ENCODE assay signal across 38 cellular contexts in genomic region chr4:23062188-23062587, GRCh38.
"Had no signal": no experiment of that assay in that cellular context is flagged by ENCODE, and none has a peak within 500 bp of the region (broad histone marks: within the 10 kb centered on the region; RNA-seq: fewer than 3 reads in every experiment).

No MANE protein-coding gene starts in this region.

- FAIRE-seq: astrocyte, bronchial epithelial cell had no signal

- ATAC-seq: activated naive CD4-positive, alpha-beta T cell treated with anti-CD3 and anti-CD28 coated beads, Interleukin-2, amount 50 U/mL, for 72 hours; activated naive CD8-positive, alpha-beta T cell treated with anti-CD3 and anti-CD28 coated beads, Interleukin-2, amount 50 U/mL, for 24 hours; activated T-cell treated with anti-CD3 and anti-CD28 coated beads, Interleukin-2, amount 50 U/mL, for 4 hours; activated T-cell treated with anti-CD3 and anti-CD28 coated beads, Interleukin-2, amount 50 U/mL, for 72 hours; activated T-helper 17 cell treated with anti-CD3 and anti-CD28 coated beads, Interleukin-2, amount 50 U/mL, for 72 hours; body of pancreas had no signal

- H3K36me3 ChIP-seq: adrenal gland, ascending aorta, brain microvascular endothelial cell, breast epithelium, cardiac muscle cell had no signal

- H3K9me3 ChIP-seq: adrenal gland, ascending aorta, body of pancreas, breast epithelium had no signal

- H3K4me3 Mint-ChIP-seq: activated naive CD4-positive, alpha-beta T cell treated with anti-CD3 and anti-CD28 coated beads for 36 hours; activated naive CD4-positive, alpha-beta T cell treated with anti-CD3 and anti-CD28 coated beads, Interleukin-2, amount 10 ng/mL, durations not matched to agents 7 days and 5 days; activated naive CD4-positive, alpha-beta T cell treated with anti-CD3 and anti-CD28 coated beads, Interleukin-2, amount 50 U/mL, for 24 hours; activated naive CD8-positive, alpha-beta T cell treated with anti-CD3 and anti-CD28 coated beads, Interleukin-2, amount 10 ng/mL, durations not matched to agents 7 days and 5 days; activated naive CD8-positive, alpha-beta T cell treated with anti-CD3 and anti-CD28 coated beads, Interleukin-2, amount 50 U/mL, for 24 hours; activated T-cell treated with anti-CD3 and anti-CD28 coated beads, Interleukin-2, amount 50 U/mL, for 24 hours; activated T-cell treated with anti-CD3 and anti-CD28 coated beads, Interleukin-2, amount 50 U/mL, for 4 hours; activated T-cell treated with anti-CD3 and anti-CD28 coated beads, Interleukin-2, amount 50 U/mL, for 72 hours; activated T-helper 1 cell treated with anti-CD3 and anti-CD28 coated beads, Interleukin-12 subunit alpha, Interleukin-12 subunit beta, Interleukin-2, Interleukin-4 antibody, amounts not matched to agents 30 ng/mL and 10 ng/mL and 1 ng/mL, durations not matched to agents 14 hours and 24 hours and 36 hours; activated T-helper 17 cell treated with anti-CD3 and anti-CD28 coated beads, Interleukin-2, amount 50 U/mL, for 72 hours; brain; central memory CD8-positive, alpha-beta T cell had no signal

- H3K27me3 ChIP-seq: adrenal gland, ascending aorta, body of pancreas, brain microvascular endothelial cell, breast epithelium, cardiac muscle cell had no signal

- DNase-seq: activated effector memory CD4-positive, alpha-beta T cell treated with anti-CD3 and anti-CD28 coated beads, Interleukin-2, amount 50 U/mL, for 16 hours; activated effector memory CD4-positive, alpha-beta T cell treated with Interleukin-2 at 50 U/mL for 16 hours; activated gamma-delta T cell; activated gamma-delta T cell treated with Interleukin-2 at 50 U/mL for 16 hours; activated naive CD4-positive, alpha-beta T cell; activated naive CD4-positive, alpha-beta T cell treated with anti-CD3 and anti-CD28 coated beads for 36 hours; activated naive CD4-positive, alpha-beta T cell treated with anti-CD3 and anti-CD28 coated beads, Interleukin-2, amount 10 ng/mL, durations not matched to agents 7 days and 5 days; activated naive CD4-positive, alpha-beta T cell treated with anti-CD3 and anti-CD28 coated beads, Interleukin-2, amount 50 U/mL, for 16 hours; activated naive CD4-positive, alpha-beta T cell treated with Interleukin-2 at 50 U/mL for 16 hours; activated naive CD8-positive, alpha-beta T cell treated with anti-CD3 and anti-CD28 coated beads, Interleukin-2, amount 10 ng/mL, durations not matched to agents 7 days and 5 days; activated naive CD8-positive, alpha-beta T cell treated with anti-CD3 and anti-CD28 coated beads, Interleukin-2, amount 50 U/mL, for 24 hours; activated T-cell treated with anti-CD3 and anti-CD28 coated beads, Interleukin-2, amount 50 U/mL, for 1 hour; activated T-cell treated with anti-CD3 and anti-CD28 coated beads, Interleukin-2, amount 50 U/mL, for 24 hours; activated T-cell treated with anti-CD3 and anti-CD28 coated beads, Interleukin-2, amount 50 U/mL, for 4 hours; activated T-cell treated with anti-CD3 and anti-CD28 coated beads, Interleukin-2, amount 50 U/mL, for 48 hours; activated T-cell treated with anti-CD3 and anti-CD28 coated beads, Interleukin-2, amount 50 U/mL, for 72 hours; adrenal gland; amniotic stem cell; amygdala; anterior cingulate cortex; aorta; body of pancreas; brain microvascular endothelial cell; caudate nucleus; central memory CD4-positive, alpha-beta T cell; cerebellar nuclear complex had no signal

- H3K4me3 ChIP-seq: adrenal gland, ascending aorta, body of pancreas, breast epithelium, cardiac muscle cell had no signal

- H3K36me3 Mint-ChIP-seq: activated naive CD4-positive, alpha-beta T cell treated with anti-CD3 and anti-CD28 coated beads, Interleukin-2, amount 10 ng/mL, durations not matched to agents 7 days and 5 days; activated naive CD4-positive, alpha-beta T cell treated with anti-CD3 and anti-CD28 coated beads, Interleukin-2, amount 50 U/mL, for 24 hours; activated naive CD4-positive, alpha-beta T cell treated with anti-CD3 and anti-CD28 coated beads, Interleukin-2, amount 50 U/mL, for 72 hours; activated naive CD8-positive, alpha-beta T cell treated with anti-CD3 and anti-CD28 coated beads, Interleukin-2, amount 10 ng/mL, durations not matched to agents 7 days and 5 days; brain had no signal

- H3K9me3 Mint-ChIP-seq: activated naive CD4-positive, alpha-beta T cell treated with anti-CD3 and anti-CD28 coated beads for 36 hours; activated naive CD4-positive, alpha-beta T cell treated with anti-CD3 and anti-CD28 coated beads, Interleukin-2, amount 10 ng/mL, durations not matched to agents 7 days and 5 days; activated T-helper 1 cell treated with anti-CD3 and anti-CD28 coated beads, Interleukin-12 subunit alpha, Interleukin-12 subunit beta, Interleukin-2, Interleukin-4 antibody, amounts not matched to agents 30 ng/mL and 10 ng/mL and 1 ng/mL, durations not matched to agents 14 hours and 24 hours and 36 hours; activated T-helper 17 cell treated with anti-CD3 and anti-CD28 coated beads, Interleukin-2, amount 50 U/mL, for 72 hours; activated T-helper 2 cell treated with anti-CD3 and anti-CD28 coated beads, Interferon-gamma antibody, Interleukin-2, Interleukin-4, amounts not matched to agents 10 μg/mL and 5 μg/mL and 100 μg/mL, durations not matched to agents 14 hours and 24 hours and 36 hours; brain had no signal

- H3K27ac Mint-ChIP-seq: activated naive CD4-positive, alpha-beta T cell treated with anti-CD3 and anti-CD28 coated beads for 36 hours; activated naive CD4-positive, alpha-beta T cell treated with anti-CD3 and anti-CD28 coated beads, Interleukin-2, amount 10 ng/mL, durations not matched to agents 7 days and 5 days; activated naive CD4-positive, alpha-beta T cell treated with anti-CD3 and anti-CD28 coated beads, Interleukin-2, amount 50 U/mL, for 24 hours; activated naive CD4-positive, alpha-beta T cell treated with anti-CD3 and anti-CD28 coated beads, Interleukin-2, amount 50 U/mL, for 72 hours; activated naive CD8-positive, alpha-beta T cell treated with anti-CD3 and anti-CD28 coated beads, Interleukin-2, amount 10 ng/mL, durations not matched to agents 7 days and 5 days; activated naive CD8-positive, alpha-beta T cell treated with anti-CD3 and anti-CD28 coated beads, Interleukin-2, amount 50 U/mL, for 24 hours; activated T-cell treated with anti-CD3 and anti-CD28 coated beads, Interleukin-2, amount 50 U/mL, for 24 hours; activated T-cell treated with anti-CD3 and anti-CD28 coated beads, Interleukin-2, amount 50 U/mL, for 72 hours; activated T-helper 1 cell treated with anti-CD3 and anti-CD28 coated beads, Interleukin-12 subunit alpha, Interleukin-12 subunit beta, Interleukin-2, Interleukin-4 antibody, amounts not matched to agents 30 ng/mL and 10 ng/mL and 1 ng/mL, durations not matched to agents 14 hours and 24 hours and 36 hours; activated T-helper 17 cell treated with anti-CD3 and anti-CD28 coated beads, Interleukin-2, amount 50 U/mL, for 72 hours; activated T-helper 2 cell treated with anti-CD3 and anti-CD28 coated beads, Interferon-gamma antibody, Interleukin-2, Interleukin-4, amounts not matched to agents 10 μg/mL and 5 μg/mL and 100 μg/mL, durations not matched to agents 14 hours and 24 hours and 36 hours; brain had no signal

- H3K27me3 Mint-ChIP-seq: activated naive CD4-positive, alpha-beta T cell treated with anti-CD3 and anti-CD28 coated beads, Interleukin-2, amount 10 ng/mL, durations not matched to agents 7 days and 5 days; activated naive CD8-positive, alpha-beta T cell treated with anti-CD3 and anti-CD28 coated beads, Interleukin-2, amount 10 ng/mL, durations not matched to agents 7 days and 5 days; activated naive CD8-positive, alpha-beta T cell treated with anti-CD3 and anti-CD28 coated beads, Interleukin-2, amount 50 U/mL, for 24 hours; activated T-cell treated with anti-CD3 and anti-CD28 coated beads, Interleukin-2, amount 50 U/mL, for 24 hours; activated T-helper 17 cell treated with anti-CD3 and anti-CD28 coated beads, Interleukin-2, amount 50 U/mL, for 72 hours; central memory CD8-positive, alpha-beta T cell had no signal

- H3K27ac ChIP-seq: adrenal gland, ascending aorta, brain microvascular endothelial cell, breast epithelium, cardiac muscle cell had no signal

- H3K4me1 ChIP-seq: adrenal gland, ascending aorta, body of pancreas, breast epithelium had no signal

- H3K4me1 Mint-ChIP-seq: activated naive CD4-positive, alpha-beta T cell treated with anti-CD3 and anti-CD28 coated beads, Interleukin-2, amount 10 ng/mL, durations not matched to agents 7 days and 5 days; activated naive CD4-positive, alpha-beta T cell treated with anti-CD3 and anti-CD28 coated beads, Interleukin-2, amount 50 U/mL, for 24 hours; activated naive CD8-positive, alpha-beta T cell treated with anti-CD3 and anti-CD28 coated beads, Interleukin-2, amount 10 ng/mL, durations not matched to agents 7 days and 5 days; activated naive CD8-positive, alpha-beta T cell treated with anti-CD3 and anti-CD28 coated beads, Interleukin-2, amount 50 U/mL, for 24 hours; activated T-helper 17 cell treated with anti-CD3 and anti-CD28 coated beads, Interleukin-2, amount 50 U/mL, for 72 hours; central memory CD8-positive, alpha-beta T cell had no signal
